In the genomic region with DNA sequence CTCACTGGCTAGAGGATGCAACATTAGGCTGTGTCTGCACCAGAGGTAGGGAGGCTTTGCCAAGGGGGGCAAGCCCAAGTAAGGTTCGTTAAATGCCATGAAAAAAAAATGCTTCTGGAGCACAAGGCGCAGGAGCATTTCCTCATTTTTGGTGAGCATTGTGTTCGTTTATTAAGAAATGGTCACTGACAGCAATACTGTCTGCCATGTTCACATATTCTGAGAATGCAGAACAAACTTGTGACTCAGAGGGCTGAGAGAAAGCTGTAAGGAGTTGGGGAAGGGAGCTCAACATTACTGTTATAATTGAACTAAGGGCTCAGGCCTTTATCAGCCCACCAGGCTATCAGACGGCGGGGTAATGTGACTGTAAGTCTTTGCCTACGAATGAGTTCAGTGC, we compare ENCODE assay signal across 10 cellular contexts.
DNase-seq lines count a peak whose midpoint lies in the region; ATAC-seq and TF ChIP-seq lines count a peak whose summit lies in the region.
"Had no signal": no experiment of that assay in that cellular context is flagged by ENCODE, and none has a peak within 500 bp of the region (broad histone marks: within the 10 kb centered on the region; RNA-seq: fewer than 3 reads in every experiment).

No MANE protein-coding gene starts in this region.

- no peaks in the 10 kb centered on the region for H3K9me3 ChIP-seq in Panc1 (ENCODE audit: control insufficient read depth, insufficient read depth, low read depth, low read length)
- H3K9me3 ChIP-seq in esophagus (ENCODE audit: control insufficient read depth in 2 of 2, insufficient read depth in 1 of 2, low read depth in 1 of 2, low read length in 1 of 2) = no peaks in the 10 kb centered on the region

- peak overlapping the region; percentile 93 for H3K27ac ChIP-seq in Panc1 (ENCODE audit: low read length)
- peak overlapping the region; percentile 31 to 77 for H3K27ac ChIP-seq in esophagus (ENCODE audit: low read depth in 2 of 2, low read length in 1 of 2)

- CTCF ChIA-PET in Panc1 (lab: Charles Lee) = no interaction called here

- H3K4me1 ChIP-seq in Panc1 (ENCODE audit: control insufficient read depth, insufficient read depth, low read length) = peaks cover 23% of the 10 kb centered on the region
- peaks cover 0 to 3% of the 10 kb centered on the region in 2 donors for H3K4me1 ChIP-seq in esophagus (ENCODE audit: control insufficient read depth in 2 of 2, insufficient read depth in 2 of 2, low read length in 1 of 2)

- 41 to 59% methylated on average over 6 of the region's 6 CpGs for WGBS in esophagus, 2 donors

- POLR2A ChIA-PET in Panc1 (lab: Charles Lee) = no interaction called here

- H3K27me3 ChIP-seq in Panc1 (ENCODE audit: control insufficient read depth, insufficient read depth, low read length) = no peaks in the 10 kb centered on the region
- no peaks in the 10 kb centered on the region for H3K27me3 ChIP-seq in esophagus (ENCODE audit: control insufficient read depth in 1 of 2, insufficient read depth in 2 of 2, low read length in 2 of 2)

- H3K4me3 ChIP-seq in Panc1 (ENCODE audit: low read depth in 2 of 2, low read length in 2 of 2) (no peak overlapping the region), esophagus (ENCODE audit: low read depth in 1 of 2, low read length in 2 of 2) (no peak overlapping the region)
- H3K4me3 ChIP-seq: lung had no signal

- BruUV-seq in Panc1 (replicated peaks; lab: Mats Ljungman, UMichigan) = no TSS peak

- in situ Hi-C loops in Panc1 (cut with HindIII; ENCODE audit: low pct_unique_long_range_greater_than_20kb, low sequenced_read_pairs) = no loop called here

- intact Hi-C loops in Panc1 (cut with micrococcal nuclease; ENCODE audit: unreplicated experiment) = no loop called here

- H3K36me3 ChIP-seq in Panc1 (ENCODE audit: control insufficient read depth, insufficient read depth, low read length) (no peaks in the 10 kb centered on the region), esophagus (ENCODE audit: control insufficient read depth in 2 of 2, insufficient read depth in 2 of 2, low read length in 1 of 2) (no peaks in the 10 kb centered on the region)

- peak; percentile 48 for DNase-seq in EL
- DNase-seq in Panc1 (ENCODE audit: low read depth, low spot score) = no peak
- peak; percentile 51 for DNase-seq in renal cortical epithelial cell (ENCODE audit: low read depth)
- no peak for DNase-seq in anterior cingulate cortex (lab: John Stamatoyannopoulos, UW)
- DNase-seq in stimulated activated naive CD4-positive, alpha-beta T cell (lab: John Stamatoyannopoulos, UW) = no peak
- DNase-seq in D341Med (ENCODE audit: low spot score) = no peak
- DNase-seq in DMS53 treated with DMSO at 0.1 percent for 48 hours (lab: John Stamatoyannopoulos, UW; ENCODE audit: unreplicated experiment) = no peak
- DNase-seq: CD8-positive, alpha-beta T cell had no signal

- no peak for ATAC-seq in Panc1
- ATAC-seq: CD8-positive, alpha-beta T cell had no signal

- TF ChIP-seq CTCF in Panc1 (IDR thresholded peaks at IDR 0.05) = no peak

Comparison
In these comparisons a context has a peak if more than half of its experiments do, and no peak if none do; other contexts are left out.
1. DNase-seq: peak in EL (single experiment) and renal cortical epithelial cell (single experiment); none in Panc1 (single experiment), anterior cingulate cortex (0 of 58), stimulated activated naive CD4-positive, alpha-beta T cell (0 of 6), D341Med (single experiment) and DMS53 treated with DMSO at 0.1 percent for 48 hours (single experiment).